In genomic region chr16:84739349-84740124, GRCh38 we compare ENCODE assay signal across 1 cellular context.
TF ChIP-seq lines count a peak whose summit lies in the region.

No MANE protein-coding gene starts in this region.

TF ChIP-seq in HepG2, 621 proteins besides CTCF, POLR2A, EP300 and RAD21 (continued from another document):
- TF ChIP-seq NFE2L1 (CRISPR knock-in tag; IDR thresholded peaks at IDR 0.05; ENCODE audit: borderline replicate concordance), result no peak
- peak; percentile 82 for TF ChIP-seq CEBPG (CRISPR knock-in tag; IDR thresholded peaks at IDR 0.05)
- TF ChIP-seq U2AF2 (IDR thresholded peaks at IDR 0.05; ENCODE audit: low read depth, low read length), result no peak
- no peak for TF ChIP-seq ZNF362 (CRISPR knock-in tag; IDR thresholded peaks at IDR 0.05; ENCODE audit: borderline replicate concordance)
- no peak for TF ChIP-seq ZNF556 (CRISPR knock-in tag; IDR thresholded peaks at IDR 0.05; ENCODE audit: borderline replicate concordance)
- TF ChIP-seq ZNF747 (CRISPR knock-in tag; IDR thresholded peaks at IDR 0.05; ENCODE audit: borderline replicate concordance), result no peak
- TF ChIP-seq FOSL2 (CRISPR knock-in tag; IDR thresholded peaks at IDR 0.05), result peak; percentile 60; the same call in 1 of the 2 replicates
- TF ChIP-seq BORCS8-MEF2B (CRISPR knock-in tag; IDR thresholded peaks at IDR 0.05), result no peak
- no peak for TF ChIP-seq HIC2 (CRISPR knock-in tag; IDR thresholded peaks at IDR 0.05; ENCODE audit: low read depth)
- no peak for TF ChIP-seq BCL3 (CRISPR knock-in tag; IDR thresholded peaks at IDR 0.05)
- TF ChIP-seq ZNF296 (CRISPR knock-in tag; conservative IDR thresholded peaks at IDR 0.05), result no peak
- TF ChIP-seq TFAP4 (IDR thresholded peaks at IDR 0.05; ENCODE audit: borderline replicate concordance, low read depth), result no peak
- TF ChIP-seq HDAC6 (IDR thresholded peaks at IDR 0.05; ENCODE audit: low read depth, low read length), result no peak
- TF ChIP-seq ZNF547 (CRISPR knock-in tag; IDR thresholded peaks at IDR 0.05), result no peak
- TF ChIP-seq ELK4 (CRISPR knock-in tag; IDR thresholded peaks at IDR 0.05; ENCODE audit: borderline replicate concordance), result no peak
- TF ChIP-seq HMGXB4 (CRISPR knock-in tag; IDR thresholded peaks at IDR 0.05; ENCODE audit: borderline replicate concordance in 1 of 2, low read depth in 1 of 2), result 0 out of 4 replicates have a peak, but pooled peaks of 1 of the 2 experiments have one; percentile 10
- TF ChIP-seq HHEX (CRISPR knock-in tag; IDR thresholded peaks at IDR 0.05), result no peak
- TF ChIP-seq ZNF619 (CRISPR knock-in tag; IDR thresholded peaks at IDR 0.05), result no peak
- no peak for TF ChIP-seq STAT6 (CRISPR knock-in tag; IDR thresholded peaks at IDR 0.05; ENCODE audit: borderline replicate concordance)
- TF ChIP-seq REPIN1 (CRISPR knock-in tag; IDR thresholded peaks at IDR 0.05; ENCODE audit: borderline replicate concordance, low read depth), result no peak
- TF ChIP-seq U2AF1 (optimal IDR thresholded peaks at IDR 0.05; ENCODE audit: low read depth, low read length), result no peak
- TF ChIP-seq LBX2 (CRISPR knock-in tag; IDR thresholded peaks at IDR 0.05; ENCODE audit: borderline replicate concordance), result no peak
- no peak for TF ChIP-seq SMAD9 (CRISPR knock-in tag; IDR thresholded peaks at IDR 0.05)
- TF ChIP-seq DDIT3 (CRISPR knock-in tag; IDR thresholded peaks at IDR 0.05), result no peak
- TF ChIP-seq CEBPB (IDR thresholded peaks at IDR 0.05; ENCODE audit: borderline replicate concordance, low read depth, low read length), result peak; percentile 84; the same call in 1 of the 2 replicates
- TF ChIP-seq ZNF501 (CRISPR knock-in tag; IDR thresholded peaks at IDR 0.05), result no peak
- TF ChIP-seq ZMYM2 (CRISPR knock-in tag; IDR thresholded peaks at IDR 0.05), result no peak
- no peak for TF ChIP-seq USF2 (IDR thresholded peaks at IDR 0.05; ENCODE audit: low read depth, low read length)
- TF ChIP-seq USF2 (CRISPR knock-in tag; IDR thresholded peaks at IDR 0.05; ENCODE audit: borderline replicate concordance), result no peak
- TF ChIP-seq SRSF1 (optimal IDR thresholded peaks at IDR 0.05; ENCODE audit: low read depth, low read length), result no peak
- TF ChIP-seq CHCHD3 (CRISPR knock-in tag; IDR thresholded peaks at IDR 0.05), result no peak
- no peak for TF ChIP-seq ZFP37 (CRISPR knock-in tag; IDR thresholded peaks at IDR 0.05; ENCODE audit: borderline replicate concordance)
- TF ChIP-seq PAF1 (CRISPR knock-in tag; IDR thresholded peaks at IDR 0.05), result no peak
- TF ChIP-seq SAP130 (CRISPR knock-in tag; IDR thresholded peaks at IDR 0.05; ENCODE audit: low read depth), result peak; percentile 44; the same call in 1 of the 2 replicates
